ENCODE assay signal across 40 cellular contexts in the genomic region with DNA sequence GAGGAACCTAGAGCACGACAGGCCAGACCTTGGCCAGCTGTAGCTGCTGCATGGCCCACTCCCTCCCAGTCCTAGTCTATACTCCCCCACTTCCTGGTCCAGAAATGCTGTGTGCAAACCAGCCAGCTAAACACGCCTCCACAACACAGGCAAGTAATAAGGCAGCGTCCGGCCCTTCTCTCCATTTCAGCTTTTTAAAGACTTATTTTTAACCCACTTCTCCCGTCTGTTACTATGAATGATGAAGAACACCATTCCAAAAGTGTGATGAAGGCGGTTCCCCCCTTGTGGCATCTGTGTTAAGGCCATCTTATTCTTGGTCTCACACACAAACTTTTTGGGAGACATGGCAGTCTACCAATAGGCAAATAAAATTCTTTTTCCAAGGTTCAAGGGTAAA. TPM values are rescaled to one million over a fixed set of nuclear protein-coding genes. Genes with fewer than 3 reads are reported as not detected.
"Had no signal": no experiment of that assay in that cellular context is flagged by ENCODE, and none has a peak within 500 bp of the region (broad histone marks: within the 10 kb centered on the region; RNA-seq: fewer than 3 reads in every experiment).

No MANE protein-coding gene starts in this region.

- ATAC-seq: activated CD4-positive, alpha-beta T cell treated with anti-CD3 and anti-CD28 coated beads for 36 hours; activated CD4-positive, CD25-positive, alpha-beta regulatory T cell treated with anti-CD3 and anti-CD28 coated beads, Interleukin-2, amount 50 U/mL, for 24 hours; activated CD8-positive, alpha-beta memory T cell treated with anti-CD3 and anti-CD28 coated beads, Interleukin-2, amount 10 ng/mL, durations not matched to agents 7 days and 5 days; activated T-cell treated with anti-CD3 and anti-CD28 coated beads, Interleukin-2, amount 50 U/mL, for 72 hours; activated T-helper 17 cell treated with anti-CD3 and anti-CD28 coated beads, Interleukin-2, amount 50 U/mL, for 72 hours; PC-3; WTC11 had no signal

- H3K27ac ChIP-seq: brain microvascular endothelial cell, KMS-11, Peyer's patch, SJSA1 had no signal

- H3K36me3 Mint-ChIP-seq: activated CD8-positive, alpha-beta memory T cell treated with anti-CD3 and anti-CD28 coated beads, Interleukin-2, amount 10 ng/mL, durations not matched to agents 7 days and 5 days; activated naive CD8-positive, alpha-beta T cell treated with anti-CD3 and anti-CD28 coated beads for 36 hours had no signal

- H3K4me3 Mint-ChIP-seq: activated CD4-positive, alpha-beta memory T cell treated with anti-CD3 and anti-CD28 coated beads, Interleukin-2, amount 10 ng/mL, durations not matched to agents 7 days and 5 days; activated CD4-positive, alpha-beta T cell treated with anti-CD3 and anti-CD28 coated beads for 36 hours; activated CD8-positive, alpha-beta memory T cell treated with anti-CD3 and anti-CD28 coated beads, Interleukin-2, amount 10 ng/mL, durations not matched to agents 7 days and 5 days; activated naive CD8-positive, alpha-beta T cell treated with anti-CD3 and anti-CD28 coated beads for 36 hours; activated T-cell treated with anti-CD3 and anti-CD28 coated beads, Interleukin-2, amount 50 U/mL, for 72 hours; activated T-helper 17 cell treated with anti-CD3 and anti-CD28 coated beads, Interleukin-2, amount 50 U/mL, for 72 hours; T-helper 1 cell treated with Interleukin-12 subunit alpha and Interleukin-12 subunit beta and Interleukin-4 antibody, amounts not matched to agents 30 μg/mL and 1 μg/mL, for 36 hours; T-helper 2 cell treated with Interferon-gamma antibody and Interleukin-4, amounts not matched to agents 5 μg/mL and 100 μg/mL, for 36 hours; WTC11 had no signal

- H3K36me3 ChIP-seq: brain microvascular endothelial cell, Peyer's patch, SJSA1 had no signal

- H3K9me3 ChIP-seq: Peyer's patch, SJSA1, SK-N-SH had no signal

- DNase-seq: activated CD4-positive, alpha-beta memory T cell treated with anti-CD3 and anti-CD28 coated beads, Interleukin-2, amount 10 ng/mL, durations not matched to agents 7 days and 5 days; activated CD4-positive, alpha-beta T cell treated with anti-CD3 and anti-CD28 coated beads for 36 hours; activated CD4-positive, alpha-beta T cell treated with anti-CD3 and anti-CD28 coated beads, Interleukin-2, amount 50 U/mL, for 1 hour; activated CD8-positive, alpha-beta memory T cell treated with anti-CD3 and anti-CD28 coated beads for 24 hours; activated CD8-positive, alpha-beta memory T cell treated with anti-CD3 and anti-CD28 coated beads, Interleukin-2, amount 10 ng/mL, durations not matched to agents 7 days and 5 days; activated CD8-positive, alpha-beta memory T cell treated with anti-CD3 and anti-CD28 coated beads, Interleukin-2, amount 50 U/mL, for 48 hours; activated effector memory CD4-positive, alpha-beta T cell treated with anti-CD3 and anti-CD28 coated beads, Interleukin-2, amount 50 U/mL, for 16 hours; activated naive CD4-positive, alpha-beta T cell; activated naive CD4-positive, alpha-beta T cell treated with anti-CD3 and anti-CD28 coated beads, Interleukin-2, amount 50 U/mL, for 16 hours; activated naive CD8-positive, alpha-beta T cell treated with anti-CD3 and anti-CD28 coated beads for 36 hours; activated T-cell treated with anti-CD3 and anti-CD28 coated beads, Interleukin-2, amount 50 U/mL, for 72 hours; amniotic stem cell; aorta; brain microvascular endothelial cell; central memory CD4-positive, alpha-beta T cell; MM.1S; MV-4-11; NCI-H1092 treated with DMSO at 0.1 percent for 48 hours; NCI-H1417; NCI-H146; NCI-H187; NCI-H2029 treated with DMSO at 0.1 percent for 48 hours; NCI-H2107; NCI-H2171; NCI-H510A; NCI-H526; NCI-H774; PC-3; Peyer's patch; RPMI8226; SHP77 treated with DMSO at 0.1 percent for 48 hours; SK-N-SH had no signal

- H3K27ac Mint-ChIP-seq: activated CD4-positive, alpha-beta memory T cell treated with anti-CD3 and anti-CD28 coated beads, Interleukin-2, amount 10 ng/mL, durations not matched to agents 7 days and 5 days; activated CD4-positive, alpha-beta T cell treated with anti-CD3 and anti-CD28 coated beads for 36 hours; activated CD8-positive, alpha-beta memory T cell treated with anti-CD3 and anti-CD28 coated beads, Interleukin-2, amount 10 ng/mL, durations not matched to agents 7 days and 5 days; activated naive CD8-positive, alpha-beta T cell treated with anti-CD3 and anti-CD28 coated beads for 36 hours; activated T-cell treated with anti-CD3 and anti-CD28 coated beads, Interleukin-2, amount 50 U/mL, for 72 hours; activated T-helper 17 cell treated with anti-CD3 and anti-CD28 coated beads, Interleukin-2, amount 50 U/mL, for 72 hours; T-helper 1 cell treated with Interleukin-12 subunit alpha and Interleukin-12 subunit beta and Interleukin-4 antibody, amounts not matched to agents 30 μg/mL and 1 μg/mL, for 36 hours; T-helper 2 cell treated with Interferon-gamma antibody and Interleukin-4, amounts not matched to agents 5 μg/mL and 100 μg/mL, for 36 hours; WTC11 had no signal

- H3K4me3 ChIP-seq: Peyer's patch, SJSA1 had no signal

- H3K9me3 Mint-ChIP-seq: activated CD4-positive, alpha-beta memory T cell treated with anti-CD3 and anti-CD28 coated beads, Interleukin-2, amount 10 ng/mL, durations not matched to agents 7 days and 5 days; activated naive CD8-positive, alpha-beta T cell treated with anti-CD3 and anti-CD28 coated beads for 36 hours; activated T-cell treated with anti-CD3 and anti-CD28 coated beads, Interleukin-2, amount 50 U/mL, for 72 hours; activated T-helper 17 cell treated with anti-CD3 and anti-CD28 coated beads, Interleukin-2, amount 50 U/mL, for 72 hours; T-helper 1 cell treated with Interleukin-12 subunit alpha and Interleukin-12 subunit beta and Interleukin-4 antibody, amounts not matched to agents 30 μg/mL and 1 μg/mL, for 36 hours; T-helper 2 cell treated with Interferon-gamma antibody and Interleukin-4, amounts not matched to agents 5 μg/mL and 100 μg/mL, for 36 hours had no signal

- H3K27me3 ChIP-seq: brain microvascular endothelial cell, Peyer's patch had no signal

RNA-seq across cellular contexts. Expression of a gene that starts 4.2 kb away (rescaled TPM):
- total RNA-seq: LHCN-M2, PC-3, SJSA1 had no signal
